ENCODE assay signal across 1 cellular context in genomic region chr19:19459707-19460251, GRCh38.
TF ChIP-seq lines count a peak whose summit lies in the region.

No MANE protein-coding gene starts in this region.

TF ChIP-seq in GM12878, 131 proteins besides CTCF, POLR2A, EP300 and RAD21:
- TF ChIP-seq IRF4 (IDR thresholded peaks at IDR 0.05; ENCODE audit: low read depth, low read length) (0 out of 2 replicates have a peak, but pooled peaks have one; percentile 24), ATF3 (IDR thresholded peaks at IDR 0.05; ENCODE audit: borderline replicate concordance, extremely low read depth, low read depth, low read length) (no peak), GABPA (IDR thresholded peaks at IDR 0.05; ENCODE audit: low read depth) (peak; percentile 64; the same call in 1 of the 2 replicates), ETV6 (conservative IDR thresholded peaks at IDR 0.05 in 1 of 2, IDR thresholded peaks at IDR 0.05 in 1 of 2; ENCODE audit: borderline replicate concordance in 1 of 2, low read depth in 1 of 2) (peak in 1 of 2 experiments; percentile 97; a peak in 2 of 4 replicates), EGR1 (IDR thresholded peaks at IDR 0.05; ENCODE audit: borderline replicate concordance in 1 of 2, low read depth in 2 of 2, low read length in 2 of 2) (peak in 1 of 2 experiments; percentile 45; a peak in 1 of 3 replicates), PKNOX1 (IDR thresholded peaks at IDR 0.05) (peak; percentile 76), IKZF1 (conservative IDR thresholded peaks at IDR 0.05) (0 out of 2 replicates have a peak, but pooled peaks have one; percentile 22), TCF3 (IDR thresholded peaks at IDR 0.05; ENCODE audit: borderline replicate concordance, insufficient read depth, low read depth, low read length) (no peak)
